ENCODE assay signal across 8 cellular contexts in genomic region chr7:143407296-143408246, GRCh38. TPM values are rescaled to one million over a fixed set of nuclear protein-coding genes. Genes with fewer than 3 reads are reported as not detected.
DNase-seq lines count a peak whose midpoint lies in the region; ATAC-seq and TF ChIP-seq lines count a peak whose summit lies in the region.

No MANE protein-coding gene starts in this region.

- H3K27ac ChIP-seq in C4-2B: peak overlapping the region; percentile 67; the same call in 1 of the 2 replicates
- peak overlapping the region in 3 of 4 donors; percentile 28 to 69 (median 58) for H3K27ac ChIP-seq in body of pancreas

- H3K36me3 ChIP-seq in body of pancreas (replicated peaks in 1 of 2; ENCODE audit: insufficient read depth in 1 of 2, low read depth in 2 of 2): no peaks in the 10 kb centered on the region

- H3K4me1 Mint-ChIP-seq in HFFc6 (ENCODE audit: low read depth): peaks cover 31% of the 10 kb centered on the region

- H3K9me3 Mint-ChIP-seq in HFFc6: no peaks in the 10 kb centered on the region

- H3K4me3 Mint-ChIP-seq in HFFc6: no peak overlapping the region

- TF ChIP-seq CTCF in C4-2B (conservative IDR thresholded peaks at IDR 0.05) (no peak), body of pancreas (IDR thresholded peaks at IDR 0.05) (no peak), HFFc6 (IDR thresholded peaks at IDR 0.05) (no peak)

- no peak overlapping the region for H3K27ac Mint-ChIP-seq in HFFc6

- H3K9me3 ChIP-seq in body of pancreas: no peaks in the 10 kb centered on the region
- no peaks in the 10 kb centered on the region for H3K9me3 ChIP-seq in mononuclear cell (ENCODE audit: low read depth, low read length)

- H3K4me1 ChIP-seq in body of pancreas (peaks cover 27% of the 10 kb centered on the region), mononuclear cell (ENCODE audit: insufficient read depth, low read length) (peaks cover 65% of the 10 kb centered on the region)

- peak; percentile 35 for DNase-seq in NK-92 (lab: John Stamatoyannopoulos, UW; ENCODE audit: unreplicated experiment)
- DNase-seq in body of pancreas: no peak
- DNase-seq in RPMI8226: no peak
- no peak for DNase-seq in DMS153 treated with DMSO at 0.1 percent for 48 hours (lab: John Stamatoyannopoulos, UW; ENCODE audit: unreplicated experiment)
- no peak for DNase-seq in HFFc6

- TF ChIP-seq POLR2A in body of pancreas (IDR thresholded peaks at IDR 0.05): no peak

- intact Hi-C loops in body of pancreas (cut with DNase I): no loop called here

- H3K4me3 ChIP-seq in body of pancreas: peak overlapping the region; percentile 58 to 93
- H3K4me3 ChIP-seq in mononuclear cell (ENCODE audit: low read length): peak overlapping the region; percentile 36

- no peaks in the 10 kb centered on the region for H3K36me3 Mint-ChIP-seq in HFFc6 (ENCODE audit: low read depth)

- H3K27me3 ChIP-seq in body of pancreas (no peaks in the 10 kb centered on the region), mononuclear cell (ENCODE audit: insufficient read depth, low read length) (no peaks in the 10 kb centered on the region)

- WGBS in body of pancreas, 2 donors: 34 to 43% methylated on average over 10 to 13 of the region's 13 CpGs

- H3K27me3 Mint-ChIP-seq in HFFc6 (ENCODE audit: insufficient read depth): peaks cover 3% of the 10 kb centered on the region

- ATAC-seq in body of pancreas: peak; percentile 5
- ATAC-seq in HG02870 (IDR thresholded peaks at IDR 0.05; ENCODE audit: unreplicated experiment): no peak

RNA-seq across cellular contexts. Expression of gene EPHA1, which starts 1.1 kb away (rescaled TPM):
- total RNA-seq in body of pancreas (10 to 100 TPM in 1 of 2 donors, 1 to 10 TPM in 1; 9.9 to 14.3 TPM), mononuclear cell (2.3 TPM)
- not detected for total RNA-seq in HFFc6 (2021; fragmentation: NEBNext Ultra II Directional; extraction: Animal tissue kit (Norgen Biotek cat#: 25700))

RNA-seq across cellular contexts. Expression of gene ZYX, which starts 26.4 kb away (rescaled TPM):
- 10 to 100 TPM; 40.2 to 60.6 TPM for total RNA-seq in body of pancreas
- 64.0 TPM for total RNA-seq in mononuclear cell
- total RNA-seq in HFFc6 (2021; fragmentation: NEBNext Ultra II Directional; extraction: Animal tissue kit (Norgen Biotek cat#: 25700)): 100 to 1,000 TPM; 491 to 576 (median 546) TPM

RNA-seq across cellular contexts. Expression of gene TAS2R60, which starts 35.7 kb away (rescaled TPM):
- total RNA-seq in body of pancreas: not detected
- 1.7 TPM for total RNA-seq in mononuclear cell
- not detected for total RNA-seq in HFFc6 (2021; fragmentation: NEBNext Ultra II Directional; extraction: Animal tissue kit (Norgen Biotek cat#: 25700))

RNA-seq across cellular contexts. Expression of gene FAM131B, which starts 45.1 kb away (rescaled TPM):
- total RNA-seq in body of pancreas: under 1 TPM in 1 of 2 donors, not detected in 1; 0.26 TPM
- total RNA-seq in mononuclear cell: 0.84 TPM
- total RNA-seq in HFFc6 (2021; fragmentation: NEBNext Ultra II Directional; extraction: Animal tissue kit (Norgen Biotek cat#: 25700)): 1 to 10 TPM in 3 of 6 experiments, under 1 TPM in 3; 0.70 to 1.3 (median 0.98) TPM
